Comparison of ENCODE assay signal across 1 cellular context in the genomic region with DNA sequence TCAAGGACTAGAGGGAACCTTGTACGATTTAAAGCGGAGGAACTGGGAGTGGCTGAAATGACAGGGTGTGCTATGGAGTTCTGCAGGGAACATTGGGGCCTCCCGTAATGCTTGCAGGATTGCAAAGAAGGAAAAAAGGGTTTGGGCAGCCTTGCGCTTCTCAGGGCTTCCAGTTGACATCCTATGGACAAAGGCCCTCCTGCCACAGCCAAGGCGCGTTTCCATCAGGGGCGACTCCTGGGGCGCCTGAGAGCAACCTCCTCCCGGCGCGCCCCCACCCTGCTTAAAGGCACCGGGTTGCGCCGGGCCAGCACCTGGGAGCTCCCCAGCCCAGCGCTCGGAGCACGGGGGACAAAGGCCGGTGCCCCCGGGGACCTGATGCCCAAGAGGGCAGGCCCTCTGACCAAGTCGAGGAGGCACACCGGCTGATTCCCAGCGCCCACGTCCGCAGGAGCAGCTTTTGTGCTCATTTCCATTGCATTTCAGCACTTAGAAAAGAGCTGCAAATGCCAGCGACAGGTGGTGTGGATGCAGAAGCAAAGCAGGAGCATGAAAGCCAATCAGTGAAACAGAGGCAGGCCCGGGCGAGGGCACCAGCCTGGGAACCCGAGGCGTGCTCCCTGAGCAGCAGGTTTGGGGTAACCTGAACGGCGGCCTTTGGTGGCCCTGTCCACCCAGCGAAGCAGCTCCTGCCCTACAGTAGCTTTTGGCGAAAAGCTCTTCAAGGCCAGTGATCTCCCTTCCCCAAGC.
TF ChIP-seq lines count a peak whose summit lies in the region.

No MANE protein-coding gene starts in this region.

TF ChIP-seq in IMR-90, 13 proteins besides CTCF, POLR2A, EP300 and RAD21:
- TF ChIP-seq MXI1 (IDR thresholded peaks at IDR 0.05; ENCODE audit: borderline replicate concordance, low read depth, low read length) (no peak), CEBPB (IDR thresholded peaks at IDR 0.05; ENCODE audit: low read depth, low read length) (no peak), CHD1 (IDR thresholded peaks at IDR 0.05; ENCODE audit: low read depth, low read length) (no peak), FOS (IDR thresholded peaks at IDR 0.05; ENCODE audit: low read depth, low read length) (no peak), RCOR1 (IDR thresholded peaks at IDR 0.05; ENCODE audit: insufficient replicate concordance, low read length) (no peak), SMC3 (IDR thresholded peaks at IDR 0.05; ENCODE audit: low read depth, low read length) (no peak), RFX5 (IDR thresholded peaks at IDR 0.05; ENCODE audit: low read depth, low read length) (no peak), BHLHE40 (IDR thresholded peaks at IDR 0.05; ENCODE audit: low read depth, low read length) (no peak), NFE2L2 (IDR thresholded peaks at IDR 0.05; ENCODE audit: low read depth, low read length) (no peak), MAFK (IDR thresholded peaks at IDR 0.05; ENCODE audit: low read depth, low read length) (no peak), MAZ (IDR thresholded peaks at IDR 0.05; ENCODE audit: borderline replicate concordance, low read depth, low read length) (no peak)
- TF ChIP-seq, protein P1, sequence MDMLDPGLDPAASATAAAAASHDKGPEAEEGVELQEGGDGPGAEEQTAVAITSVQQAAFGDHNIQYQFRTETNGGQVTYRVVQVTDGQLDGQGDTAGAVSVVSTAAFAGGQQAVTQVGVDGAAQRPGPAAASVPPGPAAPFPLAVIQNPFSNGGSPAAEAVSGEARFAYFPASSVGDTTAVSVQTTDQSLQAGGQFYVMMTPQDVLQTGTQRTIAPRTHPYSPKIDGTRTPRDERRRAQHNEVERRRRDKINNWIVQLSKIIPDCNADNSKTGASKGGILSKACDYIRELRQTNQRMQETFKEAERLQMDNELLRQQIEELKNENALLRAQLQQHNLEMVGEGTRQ (IDR thresholded peaks at IDR 0.05; ENCODE audit: low read depth, low read length): no peak
- TF ChIP-seq, protein P2, sequence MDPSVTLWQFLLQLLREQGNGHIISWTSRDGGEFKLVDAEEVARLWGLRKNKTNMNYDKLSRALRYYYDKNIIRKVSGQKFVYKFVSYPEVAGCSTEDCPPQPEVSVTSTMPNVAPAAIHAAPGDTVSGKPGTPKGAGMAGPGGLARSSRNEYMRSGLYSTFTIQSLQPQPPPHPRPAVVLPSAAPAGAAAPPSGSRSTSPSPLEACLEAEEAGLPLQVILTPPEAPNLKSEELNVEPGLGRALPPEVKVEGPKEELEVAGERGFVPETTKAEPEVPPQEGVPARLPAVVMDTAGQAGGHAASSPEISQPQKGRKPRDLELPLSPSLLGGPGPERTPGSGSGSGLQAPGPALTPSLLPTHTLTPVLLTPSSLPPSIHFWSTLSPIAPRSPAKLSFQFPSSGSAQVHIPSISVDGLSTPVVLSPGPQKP (IDR thresholded peaks at IDR 0.05; ENCODE audit: borderline replicate concordance, low read depth, low read length): no peak
TF ChIP-seq in IMR-90: peak in this region for 0.
